8 cellular contexts compared by ENCODE assay signal in the genomic region with DNA sequence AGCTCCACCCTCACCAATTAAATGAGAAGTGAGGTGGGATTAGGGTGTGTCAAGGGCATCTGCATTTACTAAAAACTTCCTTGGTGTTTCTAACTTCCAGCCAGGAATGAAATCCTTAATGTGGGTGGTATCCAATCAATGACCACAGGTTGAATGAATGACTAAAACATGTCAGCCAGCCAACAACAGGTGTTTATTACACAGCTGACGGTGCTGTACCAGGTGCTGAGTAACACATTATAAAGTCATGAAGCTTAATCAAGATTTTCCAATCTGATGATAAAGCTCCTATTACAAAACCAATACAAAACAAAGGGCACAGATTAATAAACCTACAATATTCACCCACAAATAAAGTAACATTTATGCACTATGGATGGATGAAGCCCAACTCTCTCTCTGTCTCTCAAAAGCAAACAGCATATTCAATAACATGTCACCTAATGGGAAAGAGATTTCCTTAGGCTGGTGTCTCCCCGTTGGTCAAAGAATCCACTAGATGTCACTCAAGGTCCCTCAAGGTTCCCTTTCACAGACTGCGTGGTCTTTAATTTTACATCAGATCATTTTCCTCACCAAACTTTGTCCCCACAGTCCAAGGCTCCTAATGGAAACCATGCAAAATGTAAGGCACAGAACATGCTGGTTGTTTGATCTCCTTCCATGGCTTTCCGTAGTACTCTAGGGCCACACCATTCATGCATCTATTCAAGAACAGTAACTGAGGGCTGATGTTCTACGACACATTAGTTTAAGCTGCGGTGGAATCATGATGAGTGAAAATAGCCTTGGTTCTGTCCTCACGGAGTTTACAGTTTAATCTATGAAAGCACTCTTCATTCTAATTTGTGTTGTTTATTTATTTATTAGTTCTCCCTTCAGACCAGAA.
DNase-seq lines count a peak whose midpoint lies in the region; ATAC-seq and TF ChIP-seq lines count a peak whose summit lies in the region.

No MANE protein-coding gene starts in this region.

- H3K27ac ChIP-seq in 22Rv1 (no peak overlapping the region), subcutaneous abdominal adipose tissue (ENCODE audit: low read depth, low read length) (peak overlapping the region; percentile 54)

- CTCF ChIA-PET in HEK293T (lab: Yijun Ruan, JAX), result interaction anchor here (0.6 to 1.6 kb wide), 5 partner anchors 67 to 253 kb away, joined by 3 to 9 read pairs (median 4); no protein-coding TSS in a partner anchor

- POLR2A ChIA-PET in HEK293T (lab: Yijun Ruan, JAX), result no interaction called here

- in situ Hi-C loops in astrocyte of the cerebellum (cut with HindIII; ENCODE audit: low sequenced_read_pairs), result no loop called here

- H3K4me3 ChIP-seq in astrocyte of the cerebellum (ENCODE audit: low read depth, low read length) (no peak overlapping the region), subcutaneous abdominal adipose tissue (ENCODE audit: low read depth in 1 of 5, low read length in 5 of 5) (no peak overlapping the region)

- H3K27me3 ChIP-seq in subcutaneous abdominal adipose tissue (ENCODE audit: control insufficient read depth in 5 of 5, insufficient read depth in 4 of 5, low read length in 5 of 5), result no peaks in the 10 kb centered on the region

- DNase-seq in DMS 273 (lab: John Stamatoyannopoulos, UW; ENCODE audit: unreplicated experiment) (peak; percentile 73), HEK293T (ENCODE audit: extremely low spot score) (peak; percentile 55), NCI-H526 (lab: John Stamatoyannopoulos, UW) (peak; percentile 42 to 73), astrocyte of the cerebellum (ENCODE audit: low read depth) (no peak), iPS-NIHi11 (ENCODE audit: low spot score) (peak; percentile 43)

- no peaks in the 10 kb centered on the region for H3K9me3 ChIP-seq in subcutaneous abdominal adipose tissue (ENCODE audit: control insufficient read depth in 5 of 5, low read length in 5 of 5)

- TF ChIP-seq CTCF in 22Rv1 (IDR thresholded peaks at IDR 0.05) (peak; percentile 70), astrocyte of the cerebellum (IDR thresholded peaks at IDR 0.05; ENCODE audit: low read depth, low read length, missing control alignments) (peak; percentile 64)

- H3K9ac ChIP-seq in subcutaneous abdominal adipose tissue (ENCODE audit: low read length in 5 of 5), result no peak overlapping the region

- H3K4me1 ChIP-seq in subcutaneous abdominal adipose tissue (ENCODE audit: control insufficient read depth in 5 of 5, insufficient read depth in 5 of 5, low read length in 5 of 5), result peaks cover 0 to 21% (median 7%) of the 10 kb centered on the region in 5 donors

- no peaks in the 10 kb centered on the region for H3K36me3 ChIP-seq in subcutaneous abdominal adipose tissue (ENCODE audit: control insufficient read depth in 5 of 5, insufficient read depth in 5 of 5, low read length in 5 of 5)

- ATAC-seq in HG02970 (IDR thresholded peaks at IDR 0.05; ENCODE audit: low FRiP score, unreplicated experiment), result no peak

TF ChIP-seq in HEK293T, 16 proteins besides CTCF, POLR2A, EP300 and RAD21:
- no peak for TF ChIP-seq ZNF384 (IDR thresholded peaks at IDR 0.05)
- TF ChIP-seq, protein P1, sequence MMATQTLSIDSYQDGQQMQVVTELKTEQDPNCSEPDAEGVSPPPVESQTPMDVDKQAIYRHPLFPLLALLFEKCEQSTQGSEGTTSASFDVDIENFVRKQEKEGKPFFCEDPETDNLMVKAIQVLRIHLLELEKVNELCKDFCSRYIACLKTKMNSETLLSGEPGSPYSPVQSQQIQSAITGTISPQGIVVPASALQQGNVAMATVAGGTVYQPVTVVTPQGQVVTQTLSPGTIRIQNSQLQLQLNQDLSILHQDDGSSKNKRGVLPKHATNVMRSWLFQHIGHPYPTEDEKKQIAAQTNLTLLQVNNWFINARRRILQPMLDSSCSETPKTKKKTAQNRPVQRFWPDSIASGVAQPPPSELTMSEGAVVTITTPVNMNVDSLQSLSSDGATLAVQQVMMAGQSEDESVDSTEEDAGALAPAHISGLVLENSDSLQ (IDR thresholded peaks at IDR 0.05), result peak; percentile 79
TF ChIP-seq in HEK293T: peak in this region for 1.
